Comparison of ENCODE assay signal across 22 cellular contexts in genomic region chr14:104305511-104306449, GRCh38.
DNase-seq lines count a peak whose midpoint lies in the region; ATAC-seq and TF ChIP-seq lines count a peak whose summit lies in the region.
"Had no signal": no experiment of that assay in that cellular context is flagged by ENCODE, and none has a peak within 500 bp of the region (broad histone marks: within the 10 kb centered on the region; RNA-seq: fewer than 3 reads in every experiment).

No MANE protein-coding gene starts in this region.

- H3K36me3 Mint-ChIP-seq in GM23338 (ENCODE audit: low read depth): peaks cover 6% of the 10 kb centered on the region

- no peaks in the 10 kb centered on the region for H3F3A ChIP-seq in GM23338 (replicated peaks; ENCODE audit: low read depth)

- H3K4me2 ChIP-seq in GM23338: no peak overlapping the region
- H3K4me2 ChIP-seq in osteoblast (ENCODE audit: insufficient read depth, low read length): no peak overlapping the region
- H3K4me2 ChIP-seq: PC-9 had no signal

- peaks cover 0 to 16% (median 0%) of the 10 kb centered on the region in 7 donors for H3K27me3 ChIP-seq in heart right ventricle
- H3K27me3 ChIP-seq in GM23338 (ENCODE audit: insufficient read depth): no peaks in the 10 kb centered on the region
- H3K27me3 ChIP-seq in left ventricle myocardium inferior (ENCODE audit: low read depth): peaks cover 39% of the 10 kb centered on the region
- no peaks in the 10 kb centered on the region for H3K27me3 ChIP-seq in osteoblast (ENCODE audit: insufficient read depth, low read length)
- peaks cover 0 to 47% of the 10 kb centered on the region in 2 donors for H3K27me3 ChIP-seq in tibial artery
- H3K27me3 ChIP-seq: BE2C had no signal

- H3K4me1 ChIP-seq in heart right ventricle (no peaks in the 10 kb centered on the region), GM23338 (ENCODE audit: insufficient read depth) (no peaks in the 10 kb centered on the region), left ventricle myocardium inferior (no peaks in the 10 kb centered on the region), osteoblast (ENCODE audit: insufficient read depth, low read length) (no peaks in the 10 kb centered on the region), tibial artery (no peaks in the 10 kb centered on the region)

- no peak overlapping the region for H3K4me3 Mint-ChIP-seq in GM23338

- peaks cover 14% of the 10 kb centered on the region for H3K9me3 Mint-ChIP-seq in GM23338

- H3K79me2 ChIP-seq in GM23338 (replicated peaks; ENCODE audit: insufficient read depth) (no peaks in the 10 kb centered on the region), osteoblast (ENCODE audit: insufficient read depth, low read length) (no peaks in the 10 kb centered on the region)

- no peaks in the 10 kb centered on the region for H3K9me2 ChIP-seq in GM23338 (ENCODE audit: insufficient read depth)

- no peak for TF ChIP-seq CTCF in heart right ventricle (IDR thresholded peaks at IDR 0.05)
- TF ChIP-seq CTCF in GM23338 (conservative IDR thresholded peaks at IDR 0.05; ENCODE audit: low read depth in 2 of 2): no peak
- TF ChIP-seq CTCF in left ventricle myocardium inferior (IDR thresholded peaks at IDR 0.05; ENCODE audit: borderline replicate concordance): no peak
- TF ChIP-seq CTCF in osteoblast (IDR thresholded peaks at IDR 0.05; ENCODE audit: extremely low read depth, low read depth, low read length): no peak
- no peak for TF ChIP-seq CTCF in tibial artery (IDR thresholded peaks at IDR 0.05)

- H3K27ac ChIP-seq in heart right ventricle: no peak overlapping the region
- H3K27ac ChIP-seq in GM23338 (ENCODE audit: low read depth): no peak overlapping the region
- H3K27ac ChIP-seq in left ventricle myocardium inferior (replicated peaks): no peak overlapping the region
- H3K27ac ChIP-seq in osteoblast (ENCODE audit: low read depth, low read length): no peak overlapping the region
- H3K27ac ChIP-seq in tibial artery: no peak overlapping the region
- H3K27ac ChIP-seq: PC-9 had no signal

- peaks cover 0 to 5% (median 0%) of the 10 kb centered on the region in 11 donors for H3K9me3 ChIP-seq in heart right ventricle
- peaks cover 4% of the 10 kb centered on the region for H3K9me3 ChIP-seq in left ventricle myocardium inferior (replicated peaks)
- no peaks in the 10 kb centered on the region for H3K9me3 ChIP-seq in osteoblast (ENCODE audit: low read depth, low read length)
- H3K9me3 ChIP-seq in tibial artery: no peaks in the 10 kb centered on the region
- H3K9me3 ChIP-seq: BE2C had no signal

- H2AFZ ChIP-seq in GM23338 (peak overlapping the region; percentile 56; the same call in 1 of the 2 replicates), osteoblast (ENCODE audit: low read length) (no peak overlapping the region)
- H2AFZ ChIP-seq: PC-9 had no signal

- H3K4me3 ChIP-seq in heart right ventricle: no peak overlapping the region
- no peak overlapping the region for H3K4me3 ChIP-seq in GM23338
- H3K4me3 ChIP-seq in left ventricle myocardium inferior: no peak overlapping the region
- H3K4me3 ChIP-seq in osteoblast (ENCODE audit: insufficient read depth, low read length): no peak overlapping the region
- no peak overlapping the region for H3K4me3 ChIP-seq in tibial artery
- H3K4me3 ChIP-seq: PC-9 had no signal

- H3K27me3 Mint-ChIP-seq in GM23338 (ENCODE audit: insufficient read depth, low read depth, poor library complexity): peaks cover 23% of the 10 kb centered on the region

- no peaks in the 10 kb centered on the region; the same call in 2 of the 3 replicates for H3K4me1 Mint-ChIP-seq in GM23338

- no peak overlapping the region for H3K27ac Mint-ChIP-seq in GM23338

- WGBS in heart right ventricle, 2 donors: 85 to 87% methylated on average over 29 of the region's 29 CpGs

- peak; percentile 32 for DNase-seq in Right ventricle myocardium inferior (ENCODE audit: missing footprints)
- no peak for DNase-seq in heart right ventricle
- no peak for DNase-seq in GM23338 (ENCODE audit: low spot score)
- peak; percentile 5 for DNase-seq in left ventricle myocardium inferior
- DNase-seq in osteoblast (ENCODE audit: insufficient read length, low spot score, missing footprints): peak; percentile 77
- no peak for DNase-seq in NCI-H510A (lab: John Stamatoyannopoulos, UW)
- DNase-seq in NCI-H748 (lab: John Stamatoyannopoulos, UW; ENCODE audit: unreplicated experiment): no peak
- no peak for DNase-seq in tibial artery
- DNase-seq: 8988T, ACHN, BE2C, Calu3, DMS79 treated with DMSO at 0.1 percent for 48 hours, GF-D8, KBM-7, NCI-H1105 treated with DMSO at 0.1 percent for 48 hours, NCI-H146, NCI-H1930, NCI-H2107, NCI-H526, PC-9, SHP77 treated with DMSO at 0.1 percent for 48 hours had no signal

- H3K36me3 ChIP-seq in heart right ventricle (no peaks in the 10 kb centered on the region), GM23338 (ENCODE audit: insufficient read depth) (no peaks in the 10 kb centered on the region), left ventricle myocardium inferior (no peaks in the 10 kb centered on the region), osteoblast (ENCODE audit: insufficient read depth, low read length) (no peaks in the 10 kb centered on the region), tibial artery (no peaks in the 10 kb centered on the region)
- H3K36me3 ChIP-seq: BE2C had no signal

- intact Hi-C loops in Right ventricle myocardium inferior (cut with DNase I): no loop called here
- intact Hi-C loops in heart right ventricle (cut with DNase I): no loop called here
- intact Hi-C loops in left ventricle myocardium inferior (cut with micrococcal nuclease): no loop called here
- intact Hi-C loops in tibial artery (cut with DNase I; ENCODE audit: low total_unique reads): no loop called here

- no peaks in the 10 kb centered on the region for H4K20me1 ChIP-seq in GM23338 (replicated peaks; ENCODE audit: insufficient read depth)
- H4K20me1 ChIP-seq in osteoblast (ENCODE audit: insufficient read depth, low read length): no peaks in the 10 kb centered on the region

- ATAC-seq in Right ventricle myocardium inferior (no peak), heart right ventricle (no peak), GM23338 (0 out of 3 replicates have a peak, but pooled peaks have one; percentile 25)

TF ChIP-seq in GM23338, 12 proteins besides CTCF, POLR2A, EP300 and RAD21 (continues in another document):
- TF ChIP-seq ZNF462 (CRISPR knock-in tag; IDR thresholded peaks at IDR 0.05) (no peak), CREB1 (CRISPR knock-in tag; IDR thresholded peaks at IDR 0.05; ENCODE audit: low read depth) (no peak), STAT1 (IDR thresholded peaks at IDR 0.05; ENCODE audit: unreplicated experiment) (no peak), POLR2AphosphoS5 (IDR thresholded peaks at IDR 0.05; ENCODE audit: low read depth) (no peak)

Comparison
In these comparisons a context has a peak if more than half of its experiments do, and no peak if none do; other contexts are left out.
1. DNase-seq: peak in Right ventricle myocardium inferior (single experiment), left ventricle myocardium inferior (single experiment) and osteoblast (single experiment); none in heart right ventricle (0 of 2), GM23338 (single experiment), NCI-H510A (single experiment), NCI-H748 (single experiment) and tibial artery (0 of 2).